ENCODE assay signal across 8 cellular contexts in genomic region chr2:227164745-227165350, GRCh38. TPM values are rescaled to one million over a fixed set of nuclear protein-coding genes. Genes with fewer than 3 reads are reported as not detected.
DNase-seq lines count a peak whose midpoint lies in the region; ATAC-seq, FAIRE-seq and TF ChIP-seq lines count a peak whose summit lies in the region.

No MANE protein-coding gene starts in this region.

- DNase-seq in NCI-H1417 (lab: John Stamatoyannopoulos, UW): peak in 2 of 3 experiments; percentile 24 to 55
- no peak for DNase-seq in NCI-H1417 treated with DMSO at 0.1 percent for 48 hours (lab: John Stamatoyannopoulos, UW)
- DNase-seq in GM12878 (ENCODE audit: low read depth, low spot score): no peak
- peak in 1 of 2 donors; percentile 64 for DNase-seq in upper lobe of left lung
- DNase-seq in UCSD-AML1 (lab: John Stamatoyannopoulos, UW; ENCODE audit: unreplicated experiment): no peak

- H2AFZ ChIP-seq in GM12878 (ENCODE audit: control insufficient read depth, low read depth, low read length): peak overlapping the region; percentile 81

- WGBS in GM12878 (ENCODE audit: insufficient coverage, insufficient replicate concordance, low lambda C conversion rate, missing lambda C conversion rate): under 1% methylated on average over 38 of the region's 39 CpGs
- 4% methylated on average over 39 of the region's 39 CpGs for whole genome bisulfite sequencing in liver
- 4 to 5% methylated on average over 17 of the region's 39 CpGs for WGBS in upper lobe of left lung, 2 donors

- intact Hi-C loops in GM12878 (cut with micrococcal nuclease; ENCODE audit: unreplicated experiment): no loop called here

- ATAC-seq in GM21528 (IDR thresholded peaks at IDR 0.05; ENCODE audit: low FRiP score, unreplicated experiment) (peak; percentile 75), GM12878 (peak; percentile 73), upper lobe of left lung (ENCODE audit: low FRiP score in 2 of 2) (peak; percentile 5 to 35)

- peaks cover 2% of the 10 kb centered on the region for H3K79me2 ChIP-seq in GM12878 (ENCODE audit: control insufficient read depth, insufficient read depth, low read length)

- no peaks in the 10 kb centered on the region for H4K20me1 ChIP-seq in GM12878 (ENCODE audit: control insufficient read depth, insufficient read depth)

- H3K4me2 ChIP-seq in GM12878 (ENCODE audit: control insufficient read depth, insufficient read depth): peak overlapping the region; percentile 89

- no peak overlapping the region for H3K9ac ChIP-seq in HUES48 (ENCODE audit: low read depth, low read length)
- H3K9ac ChIP-seq in GM12878 (ENCODE audit: control insufficient read depth, insufficient read depth, low read length): peak overlapping the region; percentile 62; the same call in 1 of the 2 replicates
- no peak overlapping the region for H3K9ac ChIP-seq in liver (ENCODE audit: low read depth in 1 of 2, low read length in 2 of 2)

- H3K27me3 ChIP-seq in HUES48 (ENCODE audit: control insufficient read depth, insufficient read depth, low read length) (peaks cover 54% of the 10 kb centered on the region), GM12878 (replicated peaks in 1 of 2; ENCODE audit: control insufficient read depth in 2 of 2, insufficient read depth in 2 of 2, low read length in 1 of 2) (peaks cover 0 to 2% of the 10 kb centered on the region in 2 experiments; a peak in 2 of 4 replicates), liver (ENCODE audit: control insufficient read depth in 4 of 4, insufficient read depth in 4 of 4, low read length in 3 of 4) (peaks cover 0 to 4% (median 1%) of the 10 kb centered on the region in 4 donors), upper lobe of left lung (peaks cover 0 to 16% (median 11%) of the 10 kb centered on the region in 4 donors)

- TF ChIP-seq CTCF in GM12878 (IDR thresholded peaks at IDR 0.05 in 2 of 3, conservative IDR thresholded peaks at IDR 0.05 in 1 of 3; ENCODE audit: control insufficient read depth in 2 of 3, extremely low read depth in 1 of 3, insufficient read depth in 1 of 3, low read depth in 3 of 3, low read length in 3 of 3) (no peak), liver (IDR thresholded peaks at IDR 0.05; ENCODE audit: low read depth, low read length, missing input control) (no peak), upper lobe of left lung (IDR thresholded peaks at IDR 0.05) (no peak)

- peak; percentile 18 for FAIRE-seq in GM12878 (lab: Jason Lieb, UNC)

- peak overlapping the region; percentile 57 for H3K4me3 ChIP-seq in HUES48 (ENCODE audit: low read depth, low read length)
- peak overlapping the region; percentile 85 for H3K4me3 ChIP-seq in GM12878
- H3K4me3 ChIP-seq in liver (ENCODE audit: low read depth in 1 of 3, low read length in 3 of 3): peak overlapping the region in 2 of 3 donors; percentile 64
- H3K4me3 ChIP-seq in upper lobe of left lung: peak overlapping the region; percentile 39 to 72 (median 58)

- H3K4me1 ChIP-seq in HUES48 (ENCODE audit: control insufficient read depth, insufficient read depth, low read length) (peaks cover 4% of the 10 kb centered on the region; the same call in 1 of the 2 replicates), GM12878 (ENCODE audit: control insufficient read depth, insufficient read depth, low read length) (no peaks in the 10 kb centered on the region), liver (ENCODE audit: control insufficient read depth in 4 of 4, insufficient read depth in 4 of 4, low read length in 3 of 4) (peaks cover 11 to 19% (median 14%) of the 10 kb centered on the region in 4 donors), upper lobe of left lung (peaks cover 10 to 23% (median 14%) of the 10 kb centered on the region in 4 donors)

- in situ Hi-C loops in GM12878 (cut with MboI): no loop called here

- RAD21 ChIA-PET in GM12878 (lab: Charles Lee; ENCODE audit: unreplicated experiment): no interaction called here

- BruUV-seq in GM12878 (replicated peaks; lab: Mats Ljungman, UMichigan): no TSS peak

- H3K9me3 ChIP-seq in HUES48 (ENCODE audit: control insufficient read depth, insufficient read depth, low read length): no peaks in the 10 kb centered on the region
- no peaks in the 10 kb centered on the region; the same call in 2 of the 3 replicates for H3K9me3 ChIP-seq in GM12878 (replicated peaks; ENCODE audit: control insufficient read depth, insufficient read depth, low read length)
- H3K9me3 ChIP-seq in liver (ENCODE audit: control insufficient read depth in 4 of 4, low read length in 3 of 4): peaks cover 0 to 2% (median 0%) of the 10 kb centered on the region in 4 donors
- H3K9me3 ChIP-seq in upper lobe of left lung: no peaks in the 10 kb centered on the region

- no peak for TF ChIP-seq RAD21 in GM12878 (IDR thresholded peaks at IDR 0.05; ENCODE audit: insufficient read depth, low read depth, low read length)
- TF ChIP-seq RAD21 in liver (IDR thresholded peaks at IDR 0.05): no peak

- TF ChIP-seq EP300 in GM12878 (IDR thresholded peaks at IDR 0.05; ENCODE audit: borderline replicate concordance in 1 of 2, control insufficient read depth in 1 of 2, low read depth in 2 of 2, low read length in 2 of 2) (no peak), upper lobe of left lung (IDR thresholded peaks at IDR 0.05) (no peak)

- POLR2A ChIA-PET in GM12878 (lab: Charles Lee): interaction anchor here (0.6 kb wide), 1 partner anchor 646 kb away, joined by 9 read pairs; no protein-coding TSS in a partner anchor

- TF ChIP-seq POLR2A in GM12878 (IDR thresholded peaks at IDR 0.05; ENCODE audit: low read depth, low read length): peak; percentile 35; the same call in 1 of the 2 replicates
- no peak for TF ChIP-seq POLR2A in upper lobe of left lung (IDR thresholded peaks at IDR 0.05)

- H3K36me3 ChIP-seq in HUES48 (ENCODE audit: control insufficient read depth, insufficient read depth, low read length) (no peaks in the 10 kb centered on the region), GM12878 (ENCODE audit: control insufficient read depth in 2 of 2, insufficient read depth in 2 of 2, low read length in 1 of 2) (no peaks in the 10 kb centered on the region), liver (ENCODE audit: control insufficient read depth in 4 of 4, insufficient read depth in 3 of 4, low read depth in 1 of 4, low read length in 3 of 4) (no peaks in the 10 kb centered on the region), upper lobe of left lung (no peaks in the 10 kb centered on the region)

- CTCF ChIA-PET in GM12878 (lab: Yijun Ruan, JAX): no interaction called here

- H3K27ac ChIP-seq in HUES48 (ENCODE audit: low read depth, low read length): no peak overlapping the region
- peak overlapping the region; percentile 69 for H3K27ac ChIP-seq in GM12878 (ENCODE audit: control insufficient read depth, insufficient read depth)
- H3K27ac ChIP-seq in liver (ENCODE audit: low read depth in 1 of 2, low read length in 2 of 2): no peak overlapping the region
- peak overlapping the region; percentile 71 to 82 (median 74) for H3K27ac ChIP-seq in upper lobe of left lung

- SMC1A ChIA-PET in GM12878 (lab: Charles Lee; ENCODE audit: uncharacterized antibody, unreplicated experiment): no interaction called here

TF ChIP-seq in GM12878, 131 proteins besides CTCF, POLR2A, EP300 and RAD21 (continues in another document):
- TF ChIP-seq RUNX3 (IDR thresholded peaks at IDR 0.05; ENCODE audit: low read length): 0 out of 2 replicates have a peak, but pooled peaks have one; percentile 8
- no peak for TF ChIP-seq FOXK2 (IDR thresholded peaks at IDR 0.05)

TF ChIP-seq in liver, 16 proteins besides CTCF, POLR2A, EP300 and RAD21 (continues in another document):
- no peak for TF ChIP-seq EGR1 (IDR thresholded peaks at IDR 0.05; ENCODE audit: low read depth in 2 of 2)

RNA-seq across cellular contexts. Expression of gene COL4A3, which starts 0.4 kb away (rescaled TPM):
- total RNA-seq in GM12878 (2013; cell fraction: nucleolus; rRNA removed): not detected in 2 replicates
- 7.9 and 11.6 TPM in 2 replicates for total RNA-seq in GM12878 (2014; rRNA removed)
- total RNA-seq in GM12878 (2014; rRNA removed; fragmentation: Illumina TruSeq; extraction: Trizol): 7.3 and 8.0 TPM in 2 replicates
- 4.3 and 5.3 TPM in 2 replicates for total RNA-seq in GM12878 (2021)
- 3.8 TPM for polyA plus RNA-seq in GM12878 (2011; ENCODE audit: low read depth)
- polyA plus RNA-seq in GM12878 (2011; rRNA removed): 0.33 and 0.34 TPM in 2 replicates
- polyA plus RNA-seq in GM12878 (2011; cell fraction: cytosol; rRNA removed): 0.08 and 0.15 TPM in 2 replicates
- 0.97 and 1.2 TPM in 2 replicates for polyA plus RNA-seq in GM12878 (2011; cell fraction: nucleus; rRNA removed)
- 6.9 and 9.3 TPM in 2 replicates for polyA plus RNA-seq in GM12878 (2012)
- 6.7 and 7.6 TPM in 2 replicates for polyA plus RNA-seq in GM12878 (2014; fragmentation: Illumina TruSeq; extraction: Trizol)
- polyA plus RNA-seq in GM12878 (2014; fragmentation: Nextera tagmentation; extraction: Ambion mirVana): 1 to 10 TPM in 1 of 2 experiments, under 1 TPM in 1; 0.68 to 1.3 TPM
- polyA plus RNA-seq in GM12878 (2014; rRNA removed): 7.3 and 10.5 TPM in 2 replicates
- 1 to 10 TPM; 2.1 to 2.4 TPM for polyA plus RNA-seq in GM12878 (2016; fragmentation: Nextera tagmentation; extraction: Ambion mirVana)
- polyA minus RNA-seq in GM12878 (2011; rRNA and poly(A)+ RNA removed): 0.05 TPM in 1 of 2 replicates, not detected in the other
- polyA minus RNA-seq in GM12878 (2011; cell fraction: cytosol; rRNA and poly(A)+ RNA removed): not detected in 2 replicates
- 0.48 and 0.73 TPM in 2 replicates for polyA minus RNA-seq in GM12878 (2011; cell fraction: nucleus; rRNA and poly(A)+ RNA removed)
- total RNA-seq in liver: 1 to 10 TPM in 1 of 2 donors, under 1 TPM in 1; 0.05 to 2.3 TPM
- polyA plus RNA-seq in liver: under 1 TPM; 0.24 to 0.46 TPM
- 100 to 1,000 TPM in 1 of 6 donors, 10 to 100 TPM in 5; 32.9 to 129 (median 60.6) TPM for total RNA-seq in upper lobe of left lung

RNA-seq across cellular contexts. Expression of gene COL4A4, which starts 0.8 kb away (rescaled TPM):
- 0.08 and 0.27 TPM in 2 replicates for total RNA-seq in GM12878 (2013; cell fraction: nucleolus; rRNA removed)
- total RNA-seq in GM12878 (2014; rRNA removed): 2.4 and 2.5 TPM in 2 replicates
- 2.0 and 2.6 TPM in 2 replicates for total RNA-seq in GM12878 (2014; rRNA removed; fragmentation: Illumina TruSeq; extraction: Trizol)
- 3.4 and 4.0 TPM in 2 replicates for total RNA-seq in GM12878 (2021)
- polyA plus RNA-seq in GM12878 (2011; ENCODE audit: low read depth): 1.1 TPM
- polyA plus RNA-seq in GM12878 (2011; rRNA removed): 0.19 and 0.26 TPM in 2 replicates
- polyA plus RNA-seq in GM12878 (2011; cell fraction: cytosol; rRNA removed): 0.06 and 0.08 TPM in 2 replicates
- polyA plus RNA-seq in GM12878 (2011; cell fraction: nucleus; rRNA removed): 0.28 and 0.31 TPM in 2 replicates
- 1.8 and 2.0 TPM in 2 replicates for polyA plus RNA-seq in GM12878 (2012)
- 2.3 and 2.4 TPM in 2 replicates for polyA plus RNA-seq in GM12878 (2014; fragmentation: Illumina TruSeq; extraction: Trizol)
- polyA plus RNA-seq in GM12878 (2014; fragmentation: Nextera tagmentation; extraction: Ambion mirVana): under 1 TPM; 0.42 to 0.48 TPM
- 1.9 TPM in 2 replicates for polyA plus RNA-seq in GM12878 (2014; rRNA removed)
- 1 to 10 TPM; 2.2 to 2.7 TPM for polyA plus RNA-seq in GM12878 (2016; fragmentation: Nextera tagmentation; extraction: Ambion mirVana)
- 0.15 TPM in 2 replicates for polyA minus RNA-seq in GM12878 (2011; rRNA and poly(A)+ RNA removed)
- 0.13 and 0.31 TPM in 2 replicates for polyA minus RNA-seq in GM12878 (2011; cell fraction: cytosol; rRNA and poly(A)+ RNA removed)
- polyA minus RNA-seq in GM12878 (2011; cell fraction: nucleus; rRNA and poly(A)+ RNA removed): 0.12 and 0.29 TPM in 2 replicates
- total RNA-seq in liver: 1 to 10 TPM in 1 of 2 donors, under 1 TPM in 1; 0.14 to 3.8 TPM
- polyA plus RNA-seq in liver: under 1 TPM; 0.80 to 0.85 TPM
- 10 to 100 TPM; 22.0 to 31.2 (median 26.1) TPM for total RNA-seq in upper lobe of left lung

Comparison
In these comparisons a context has a peak if more than half of its experiments do, and no peak if none do; other contexts are left out.
1. DNase-seq: peak in NCI-H1417 (2 of 3); none in NCI-H1417 treated with DMSO at 0.1 percent for 48 hours (single experiment), GM12878 (single experiment) and UCSD-AML1 (single experiment).
2. ATAC-seq: peak in every context shown above with its lines; median percentile 75 in GM21528; 73 in GM12878; 20 in upper lobe of left lung.
3. H3K27ac ChIP-seq: peak in GM12878 (single experiment) and upper lobe of left lung (4 of 4); none in HUES48 (single experiment) and liver (0 of 2).
4. RNA of gene COL4A4, which starts 0.8 kb away (total RNA-seq): 22.0 to 31.2 TPM in upper lobe of left lung; 0.14 to 3.8 TPM in liver and 0.08 to 4.0 TPM in GM12878; every median in the first group is over 4 times any median in the second.
5. Peak in every context shown above with its lines, with median percentiles within 50 percentile points of each other: H3K4me3 ChIP-seq.